8 cellular contexts compared by ENCODE assay signal in genomic region chr12:58540480-58541299, GRCh38.
DNase-seq lines count a peak whose midpoint lies in the region; ATAC-seq and TF ChIP-seq lines count a peak whose summit lies in the region.

No MANE protein-coding gene starts in this region.

- no peak overlapping the region for H3K27ac Mint-ChIP-seq in natural killer cell
- H3K27ac Mint-ChIP-seq in natural killer cell treated with Interleukin-12 subunit alpha and Interleukin-12 subunit beta and Interleukin-15 and Interleukin-18, amount 100 ng/mL, for 72 hours: no peak overlapping the region

- ATAC-seq in natural killer cell: no peak
- no peak for ATAC-seq in natural killer cell treated with Interleukin-12 subunit alpha and Interleukin-12 subunit beta and Interleukin-15 and Interleukin-18, amount 100 ng/mL, for 72 hours

- H3K36me3 ChIP-seq in H7 (replicated peaks; ENCODE audit: control insufficient read depth, insufficient read depth, low read length): no peaks in the 10 kb centered on the region

- intact Hi-C loops in natural killer cell (cut with micrococcal nuclease): no loop called here

- H3K27me3 ChIP-seq in H7 (ENCODE audit: control insufficient read depth, insufficient read depth, low read length): no peaks in the 10 kb centered on the region

- TF ChIP-seq CTCF in epithelial cell of esophagus (IDR thresholded peaks at IDR 0.05; ENCODE audit: insufficient read depth, low read depth, low read length, missing control alignments) (peak; percentile 93), natural killer cell (IDR thresholded peaks at IDR 0.05) (no peak)

- no peaks in the 10 kb centered on the region for H3K27me3 Mint-ChIP-seq in natural killer cell (ENCODE audit: low read depth in 2 of 2)
- H3K27me3 Mint-ChIP-seq in natural killer cell treated with Interleukin-12 subunit alpha and Interleukin-12 subunit beta and Interleukin-15 and Interleukin-18, amount 100 ng/mL, for 72 hours: no peaks in the 10 kb centered on the region

- no peak overlapping the region for H3K4me3 ChIP-seq in H7 (ENCODE audit: insufficient read depth, low read depth, low read length)
- no peak overlapping the region for H3K4me3 ChIP-seq in epithelial cell of esophagus (ENCODE audit: low read length)

- no peaks in the 10 kb centered on the region for H3K36me3 Mint-ChIP-seq in natural killer cell
- H3K36me3 Mint-ChIP-seq in natural killer cell treated with Interleukin-12 subunit alpha and Interleukin-12 subunit beta and Interleukin-15 and Interleukin-18, amount 100 ng/mL, for 72 hours: no peaks in the 10 kb centered on the region

- H3K4me3 Mint-ChIP-seq in natural killer cell: no peak overlapping the region
- no peak overlapping the region for H3K4me3 Mint-ChIP-seq in natural killer cell treated with Interleukin-12 subunit alpha and Interleukin-12 subunit beta and Interleukin-15 and Interleukin-18, amount 100 ng/mL, for 72 hours

- H3K4me1 Mint-ChIP-seq in natural killer cell: no peaks in the 10 kb centered on the region
- H3K4me1 Mint-ChIP-seq in natural killer cell treated with Interleukin-12 subunit alpha and Interleukin-12 subunit beta and Interleukin-15 and Interleukin-18, amount 100 ng/mL, for 72 hours (ENCODE audit: low read depth in 2 of 2): no peaks in the 10 kb centered on the region

- peaks cover 4 to 6% of the 10 kb centered on the region in 2 donors for H3K9me3 Mint-ChIP-seq in natural killer cell
- H3K9me3 Mint-ChIP-seq in natural killer cell treated with Interleukin-12 subunit alpha and Interleukin-12 subunit beta and Interleukin-15 and Interleukin-18, amount 100 ng/mL, for 72 hours: peaks cover 6% of the 10 kb centered on the region

- DNase-seq in GM04503 (ENCODE audit: low read depth) (peak; percentile 50), H7 (peak; percentile 29), NCI-H128 (lab: John Stamatoyannopoulos, UW; ENCODE audit: unreplicated experiment) (peak; percentile 59), SK-N-DZ (ENCODE audit: low spot score) (peak; percentile 71), epithelial cell of esophagus (ENCODE audit: low read depth) (peak; percentile 82), midbrain (lab: John Stamatoyannopoulos, UW) (peak; percentile 76), natural killer cell (no peak)
- DNase-seq in natural killer cell treated with Interleukin-12 subunit alpha and Interleukin-12 subunit beta and Interleukin-15 and Interleukin-18, amount 100 ng/mL, for 72 hours (ENCODE audit: low spot score): no peak

Comparison
In these comparisons a context has a peak if more than half of its experiments do, and no peak if none do; other contexts are left out.
1. DNase-seq: peak in GM04503 (single experiment), H7 (single experiment), NCI-H128 (single experiment), SK-N-DZ (single experiment), epithelial cell of esophagus (single experiment) and midbrain (single experiment); none in natural killer cell (single experiment) and natural killer cell treated with Interleukin-12 subunit alpha and Interleukin-12 subunit beta and Interleukin-15 and Interleukin-18, amount 100 ng/mL, for 72 hours (single experiment).